Comparison of ENCODE assay signal across 16 cellular contexts in the genomic region with DNA sequence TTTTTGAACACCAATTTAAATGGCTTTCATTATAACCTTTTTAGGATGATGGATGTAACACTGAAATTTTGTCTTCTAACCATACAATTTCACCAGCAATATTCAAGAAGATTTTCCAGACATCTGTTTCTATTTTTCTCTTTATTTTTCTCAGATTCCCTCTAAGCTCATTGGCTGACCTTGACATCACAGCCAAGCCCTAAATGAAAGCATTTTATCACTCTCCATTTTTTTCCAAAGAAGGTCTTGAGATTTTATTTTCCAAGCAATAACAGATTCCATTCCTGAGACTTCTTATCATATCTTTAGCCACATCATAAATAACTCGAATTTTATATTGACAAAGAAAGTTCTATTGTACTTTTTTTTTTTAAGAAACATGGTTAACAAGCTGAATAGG.
"Had no signal": no experiment of that assay in that cellular context is flagged by ENCODE, and none has a peak within 500 bp of the region (broad histone marks: within the 10 kb centered on the region; RNA-seq: fewer than 3 reads in every experiment).

No MANE protein-coding gene starts in this region.

- H3K9me3 ChIP-seq: lower lobe of right lung, neutrophil had no signal

- ATAC-seq: activated CD4-positive, alpha-beta T cell treated with anti-CD3 and anti-CD28 coated beads for 36 hours; activated CD8-positive, alpha-beta T cell treated with anti-CD3 and anti-CD28 coated beads, Interleukin-2, amount 10 ng/mL, durations not matched to agents 7 days and 5 days; naive thymus-derived CD8-positive, alpha-beta T cell; right cardiac atrium had no signal

- H3K4me1 Mint-ChIP-seq: activated CD4-positive, alpha-beta T cell treated with anti-CD3 and anti-CD28 coated beads for 36 hours; naive thymus-derived CD8-positive, alpha-beta T cell had no signal

- H3K36me3 Mint-ChIP-seq: naive thymus-derived CD8-positive, alpha-beta T cell had no signal

- H3K4me1 ChIP-seq: lower lobe of right lung had no signal

- H3K27ac ChIP-seq: coronary artery, lower lobe of right lung, neutrophil, WERI-Rb-1 had no signal

- H3K9me3 Mint-ChIP-seq: naive thymus-derived CD8-positive, alpha-beta T cell had no signal

- DNase-seq: activated CD4-positive, alpha-beta T cell treated with anti-CD3 and anti-CD28 coated beads for 36 hours; activated CD8-positive, alpha-beta memory T cell treated with anti-CD3 and anti-CD28 coated beads, Interleukin-2, amount 50 U/mL, for 48 hours; activated CD8-positive, alpha-beta T cell treated with anti-CD3 and anti-CD28 coated beads, Interleukin-2, amount 10 ng/mL, durations not matched to agents 7 days and 5 days; activated naive CD4-positive, alpha-beta T cell; central memory CD4-positive, alpha-beta T cell; effector CD4-positive, alpha-beta T cell; hippocampal formation; lower lobe of right lung; naive thymus-derived CD8-positive, alpha-beta T cell; right cardiac atrium; stimulated activated naive CD4-positive, alpha-beta T cell; substantia nigra; WERI-Rb-1 had no signal

- H3K27ac Mint-ChIP-seq: activated CD4-positive, alpha-beta T cell treated with anti-CD3 and anti-CD28 coated beads for 36 hours; activated CD8-positive, alpha-beta T cell treated with anti-CD3 and anti-CD28 coated beads, Interleukin-2, amount 10 ng/mL, durations not matched to agents 7 days and 5 days; naive thymus-derived CD8-positive, alpha-beta T cell; progenitor cell of endocrine pancreas had no signal

- H3K36me3 ChIP-seq: lower lobe of right lung, neutrophil, WERI-Rb-1 had no signal

- H3K4me3 Mint-ChIP-seq: activated CD4-positive, alpha-beta T cell treated with anti-CD3 and anti-CD28 coated beads for 36 hours; activated CD8-positive, alpha-beta T cell treated with anti-CD3 and anti-CD28 coated beads, Interleukin-2, amount 10 ng/mL, durations not matched to agents 7 days and 5 days; naive thymus-derived CD8-positive, alpha-beta T cell had no signal

- H3K4me3 ChIP-seq: coronary artery, lower lobe of right lung had no signal
